ENCODE assay signal across 3 cellular contexts in genomic region chr6:15898693-15899092, GRCh38.
TF ChIP-seq lines count a peak whose summit lies in the region.

No MANE protein-coding gene starts in this region.

TF ChIP-seq in HepG2, 621 proteins besides CTCF, POLR2A, EP300 and RAD21:
- no peak for TF ChIP-seq ZNF556 (CRISPR knock-in tag; IDR thresholded peaks at IDR 0.05; ENCODE audit: borderline replicate concordance)
- no peak for TF ChIP-seq SKI (IDR thresholded peaks at IDR 0.05; ENCODE audit: partially characterized antibody)
- TF ChIP-seq FOXO4 (CRISPR knock-in tag; conservative IDR thresholded peaks at IDR 0.05), result no peak
- TF ChIP-seq ZNF629 (CRISPR knock-in tag; conservative IDR thresholded peaks at IDR 0.05), result peak; percentile 63
- TF ChIP-seq LRRFIP1 (CRISPR knock-in tag; conservative IDR thresholded peaks at IDR 0.05), result no peak
- no peak for TF ChIP-seq E2F1 (CRISPR knock-in tag; IDR thresholded peaks at IDR 0.05)
- TF ChIP-seq GATA4 (IDR thresholded peaks at IDR 0.05; ENCODE audit: borderline replicate concordance, low read depth), result no peak
- no peak for TF ChIP-seq KMT2A (CRISPR knock-in tag; IDR thresholded peaks at IDR 0.05)
- no peak for TF ChIP-seq RORA (CRISPR knock-in tag; IDR thresholded peaks at IDR 0.05)

TF ChIP-seq in GM12878, 131 proteins besides CTCF, POLR2A, EP300 and RAD21:
- TF ChIP-seq NFXL1 (IDR thresholded peaks at IDR 0.05; ENCODE audit: borderline replicate concordance), result no peak
- TF ChIP-seq ZZZ3 (IDR thresholded peaks at IDR 0.05; ENCODE audit: control insufficient read depth, insufficient read length, low read depth), result no peak
- TF ChIP-seq RBBP5 (conservative IDR thresholded peaks at IDR 0.05), result no peak
- no peak for TF ChIP-seq IRF5 (IDR thresholded peaks at IDR 0.05; ENCODE audit: borderline replicate concordance)
- TF ChIP-seq USF1 (IDR thresholded peaks at IDR 0.05; ENCODE audit: borderline replicate concordance, extremely low read length, insufficient read depth, low read depth, low read length), result no peak
- TF ChIP-seq SMC3 (IDR thresholded peaks at IDR 0.05; ENCODE audit: borderline replicate concordance, low read length), result no peak

TF ChIP-seq in H1, 55 proteins besides CTCF, POLR2A, EP300 and RAD21:
- TF ChIP-seq CEBPB (IDR thresholded peaks at IDR 0.05; ENCODE audit: low read depth, low read length) (no peak), KDM1A (IDR thresholded peaks at IDR 0.05; ENCODE audit: borderline replicate concordance, low read length) (peak; percentile 56; the same call in 1 of the 2 replicates)
